2 cellular contexts compared by ENCODE assay signal in genomic region chr2:176112375-176113302, GRCh38.
TF ChIP-seq lines count a peak whose summit lies in the region.

No MANE protein-coding gene starts in this region.

TF ChIP-seq in IMR-90, 13 proteins besides CTCF, POLR2A, EP300 and RAD21:
- TF ChIP-seq MXI1 (IDR thresholded peaks at IDR 0.05; ENCODE audit: borderline replicate concordance, low read depth, low read length): no peak
- no peak for TF ChIP-seq SMC3 (IDR thresholded peaks at IDR 0.05; ENCODE audit: low read depth, low read length)
- TF ChIP-seq FOS (IDR thresholded peaks at IDR 0.05; ENCODE audit: low read depth, low read length): no peak
- no peak for TF ChIP-seq MAZ (IDR thresholded peaks at IDR 0.05; ENCODE audit: borderline replicate concordance, low read depth, low read length)
- no peak for TF ChIP-seq ELK1 (IDR thresholded peaks at IDR 0.05; ENCODE audit: borderline replicate concordance, low read depth, low read length)
- TF ChIP-seq BHLHE40 (IDR thresholded peaks at IDR 0.05; ENCODE audit: low read depth, low read length): no peak
- no peak for TF ChIP-seq MAFK (IDR thresholded peaks at IDR 0.05; ENCODE audit: low read depth, low read length)
- no peak for TF ChIP-seq NFE2L2 (IDR thresholded peaks at IDR 0.05; ENCODE audit: low read depth, low read length)
- no peak for TF ChIP-seq USF2 (IDR thresholded peaks at IDR 0.05; ENCODE audit: low read depth, low read length)
- no peak for TF ChIP-seq RFX5 (IDR thresholded peaks at IDR 0.05; ENCODE audit: low read depth, low read length)
- TF ChIP-seq RCOR1 (IDR thresholded peaks at IDR 0.05; ENCODE audit: insufficient replicate concordance, low read length): no peak
- no peak for TF ChIP-seq CEBPB (IDR thresholded peaks at IDR 0.05; ENCODE audit: low read depth, low read length)
- no peak for TF ChIP-seq CHD1 (IDR thresholded peaks at IDR 0.05; ENCODE audit: low read depth, low read length)

TF ChIP-seq in endothelial cell of umbilical vein, 7 proteins besides CTCF, POLR2A, EP300 and RAD21:
- TF ChIP-seq EZH2 (IDR thresholded peaks at IDR 0.05; ENCODE audit: borderline replicate concordance, low read depth, low read length, severe bottlenecking) (peak; percentile 98), JUN (IDR thresholded peaks at IDR 0.05; ENCODE audit: borderline replicate concordance, insufficient read depth, insufficient read length, low read depth) (no peak), FOS (IDR thresholded peaks at IDR 0.05; ENCODE audit: borderline replicate concordance, insufficient read depth, low read length) (no peak), MYC (IDR thresholded peaks at IDR 0.05; ENCODE audit: low read depth, low read length) (no peak)
TF ChIP-seq in endothelial cell of umbilical vein: peak in this region for 1.
